In genomic region chr14:104687601-104688504, GRCh38 we compare ENCODE assay signal across 1 cellular context.
TF ChIP-seq lines count a peak whose summit lies in the region.

No MANE protein-coding gene starts in this region.

TF ChIP-seq in H1, 55 proteins besides CTCF, POLR2A, EP300 and RAD21 (continued from another document):
- no peak for TF ChIP-seq RBBP5 (IDR thresholded peaks at IDR 0.05; ENCODE audit: borderline replicate concordance, low read depth, low read length)
